In the genomic region with DNA sequence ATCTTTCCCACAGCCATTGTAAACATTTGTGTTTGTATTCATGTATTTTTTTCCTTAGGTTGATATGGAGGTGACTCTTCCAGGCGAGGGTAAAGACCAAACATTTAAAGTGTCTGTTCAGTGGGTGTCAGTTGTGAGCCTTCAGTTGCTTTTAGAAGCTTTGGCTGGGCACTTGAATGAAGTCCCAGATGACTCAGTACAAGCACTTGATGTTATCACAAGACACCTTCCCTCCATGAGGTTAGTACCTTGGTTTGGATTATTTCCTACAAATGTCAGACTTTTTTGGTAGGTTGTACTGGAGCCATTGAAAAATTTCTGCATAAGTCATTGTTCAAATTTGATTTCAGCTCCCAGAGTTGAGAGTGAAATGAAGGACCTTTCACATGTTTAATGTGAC, we compare ENCODE assay signal across 33 cellular contexts. TPM values are rescaled to one million over a fixed set of nuclear protein-coding genes. Genes with fewer than 3 reads are reported as not detected.
"Had no signal": no experiment of that assay in that cellular context is flagged by ENCODE, and none has a peak within 500 bp of the region (broad histone marks: within the 10 kb centered on the region; RNA-seq: fewer than 3 reads in every experiment).

No MANE protein-coding gene starts in this region.

- H3K4me3 ChIP-seq: adrenal gland, body of pancreas, esophagus muscularis mucosa, gastrocnemius medialis, heart left ventricle had no signal

- H3K27me3 ChIP-seq: adrenal gland, body of pancreas, esophagus muscularis mucosa, foreskin keratinocyte, gastrocnemius medialis, heart left ventricle had no signal

- DNase-seq: activated B cell treated with CpG ODN at 0.5 μM for 24 hours; activated CD4-positive, alpha-beta memory T cell treated with anti-CD3 and anti-CD28 coated beads for 36 hours; activated CD4-positive, alpha-beta T cell treated with anti-CD3 and anti-CD28 coated beads, Interleukin-2, amount 10 ng/mL, durations not matched to agents 24 days and 14 days; activated CD8-positive, alpha-beta memory T cell treated with anti-CD3 and anti-CD28 coated beads, Interleukin-2, amount 10 ng/mL, durations not matched to agents 7 days and 5 days; activated CD8-positive, alpha-beta memory T cell treated with anti-CD3 and anti-CD28 coated beads, Interleukin-2, amount 50 U/mL, for 48 hours; activated CD8-positive, alpha-beta T cell treated with anti-CD3 and anti-CD28 coated beads, Interleukin-2, amount 10 ng/mL, durations not matched to agents 7 days and 5 days; activated effector memory CD4-positive, alpha-beta T cell treated with anti-CD3 and anti-CD28 coated beads, Interleukin-2, amount 50 U/mL, for 16 hours; activated naive CD4-positive, alpha-beta T cell treated with anti-CD3 and anti-CD28 coated beads for 36 hours; activated naive CD8-positive, alpha-beta T cell treated with anti-CD3 and anti-CD28 coated beads for 36 hours; activated naive CD8-positive, alpha-beta T cell treated with anti-CD3 and anti-CD28 coated beads, Interleukin-2, amount 50 U/mL, for 24 hours; activated T-cell treated with anti-CD3 and anti-CD28 coated beads for 4 hours; activated T-cell treated with anti-CD3 and anti-CD28 coated beads, Interleukin-2, amount 50 U/mL, for 4 hours; adrenal gland; amygdala; aorta; body of pancreas; caudate nucleus; cortex of kidney; dermis blood vessel endothelial cell; effector CD4-positive, alpha-beta T cell; effector memory CD8-positive, alpha-beta T cell; erythroblast; foreskin keratinocyte; gastrocnemius medialis; glutamatergic neuron; heart left ventricle; T-helper 1 cell; T-helper 17 cell; T1000; WERI-Rb-1 had no signal

- H3K4me1 ChIP-seq: esophagus muscularis mucosa, foreskin keratinocyte, gastrocnemius medialis had no signal

- FAIRE-seq: colon had no signal

- ATAC-seq: activated CD4-positive, CD25-positive, alpha-beta regulatory T cell treated with anti-CD3 and anti-CD28 coated beads, Interleukin-2, amount 50 U/mL, for 24 hours; activated CD8-positive, alpha-beta memory T cell treated with anti-CD3 and anti-CD28 coated beads, Interleukin-2, amount 10 ng/mL, durations not matched to agents 7 days and 5 days; activated CD8-positive, alpha-beta T cell treated with anti-CD3 and anti-CD28 coated beads, Interleukin-2, amount 10 ng/mL, durations not matched to agents 7 days and 5 days; activated naive CD8-positive, alpha-beta T cell treated with anti-CD3 and anti-CD28 coated beads, Interleukin-2, amount 50 U/mL, for 24 hours; activated T-cell treated with anti-CD3 and anti-CD28 coated beads, Interleukin-2, amount 50 U/mL, for 4 hours; body of pancreas; effector memory CD8-positive, alpha-beta T cell; foreskin keratinocyte; gastrocnemius medialis; T-helper 17 cell had no signal

- H3K27ac ChIP-seq: adrenal gland, body of pancreas, esophagus muscularis mucosa, foreskin keratinocyte, gastrocnemius medialis, heart left ventricle, WERI-Rb-1 had no signal

- H3K9me3 ChIP-seq: adrenal gland, body of pancreas, esophagus muscularis mucosa, gastrocnemius medialis, heart left ventricle had no signal

RNA-seq across cellular contexts. Expression of a gene that starts 55.5 kb away (rescaled TPM):
- total RNA-seq: body of pancreas had no signal
- polyA plus RNA-seq: aorta had no signal
